In the genomic region with DNA sequence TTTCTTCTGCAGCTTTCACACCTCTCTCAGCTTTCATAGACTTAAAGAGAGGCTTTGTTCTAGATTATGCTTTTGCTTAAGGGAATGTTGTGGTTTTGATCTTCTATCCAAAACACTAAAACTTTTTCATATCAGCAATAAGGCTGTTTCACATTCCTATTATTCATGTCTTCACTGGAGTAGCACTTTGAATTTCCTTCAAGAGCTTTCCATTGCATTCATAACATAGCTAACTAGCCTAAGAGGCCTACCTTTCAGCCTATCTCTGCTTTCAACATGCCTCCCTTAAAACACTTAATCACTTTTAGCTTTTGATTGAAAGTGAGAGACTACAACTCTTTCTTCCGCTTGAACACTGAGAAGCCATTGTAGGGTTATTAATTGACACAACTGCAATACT, we compare ENCODE assay signal across 19 cellular contexts.
DNase-seq lines count a peak whose midpoint lies in the region; ATAC-seq and TF ChIP-seq lines count a peak whose summit lies in the region.
"Had no signal": no experiment of that assay in that cellular context is flagged by ENCODE, and none has a peak within 500 bp of the region (broad histone marks: within the 10 kb centered on the region; RNA-seq: fewer than 3 reads in every experiment).

No MANE protein-coding gene starts in this region.

- H3K9me3 ChIP-seq in left lung (peaks cover 0 to 4% of the 10 kb centered on the region in 2 donors), lung (ENCODE audit: control insufficient read depth in 2 of 2, insufficient read depth in 1 of 2, low read length in 1 of 2) (no peaks in the 10 kb centered on the region), upper lobe of right lung (no peaks in the 10 kb centered on the region)
- H3K9me3 ChIP-seq: A549; BLaER1 treated with 17β-estradiol and CSF1 and Interleukin-3, amounts not matched to agents 10 nM and 100 nM had no signal

- 74 to 79% methylated on average over 1 of the region's 1 CpG for WGBS in lung, 2 donors

- no peak overlapping the region for H3K4me3 ChIP-seq in left lung
- no peak overlapping the region for H3K4me3 ChIP-seq in lung
- H3K4me3 ChIP-seq in upper lobe of right lung = no peak overlapping the region
- H3K4me3 ChIP-seq: A549; BLaER1 treated with 17β-estradiol and CSF1 and Interleukin-3, amounts not matched to agents 10 nM and 100 nM had no signal

- TF ChIP-seq CTCF in left lung (IDR thresholded peaks at IDR 0.05) (no peak), lung (IDR thresholded peaks at IDR 0.05; ENCODE audit: control extremely low read depth, extremely low read depth) (no peak), upper lobe of right lung (IDR thresholded peaks at IDR 0.05) (no peak), type B pancreatic cell (conservative IDR thresholded peaks at IDR 0.05) (no peak), CD14-positive monocyte (IDR thresholded peaks at IDR 0.05) (no peak)

- no peak overlapping the region for H3K27ac Mint-ChIP-seq in type B pancreatic cell
- no peak overlapping the region for H3K27ac Mint-ChIP-seq in CD14-positive monocyte
- H3K27ac Mint-ChIP-seq: B cell; CD4-positive, alpha-beta memory T cell; CD4-positive, CD25-positive, alpha-beta regulatory T cell; CD8-positive, alpha-beta memory T cell had no signal

- H3K27ac ChIP-seq in left lung (peak overlapping the region in 1 of 2 donors; percentile 19), lung (ENCODE audit: low read depth in 1 of 2, low read length in 1 of 2) (no peak overlapping the region), upper lobe of right lung (no peak overlapping the region)
- H3K27ac ChIP-seq: 22Rv1; A549; BLaER1 treated with 17β-estradiol and CSF1 and Interleukin-3, amounts not matched to agents 10 nM and 100 nM; C4-2B had no signal

- H3K4me1 ChIP-seq in left lung = no peaks in the 10 kb centered on the region
- no peaks in the 10 kb centered on the region for H3K4me1 ChIP-seq in lung (ENCODE audit: control insufficient read depth in 2 of 2, insufficient read depth in 2 of 2, low read length in 2 of 2)
- no peaks in the 10 kb centered on the region for H3K4me1 ChIP-seq in upper lobe of right lung
- H3K4me1 ChIP-seq: A549; BLaER1 treated with 17β-estradiol and CSF1 and Interleukin-3, amounts not matched to agents 10 nM and 100 nM had no signal

- H3K27me3 ChIP-seq in left lung (no peaks in the 10 kb centered on the region), lung (ENCODE audit: control insufficient read depth, insufficient read depth) (no peaks in the 10 kb centered on the region), upper lobe of right lung (no peaks in the 10 kb centered on the region)
- H3K27me3 ChIP-seq: BLaER1 treated with 17β-estradiol and CSF1 and Interleukin-3, amounts not matched to agents 10 nM and 100 nM had no signal

- peak; percentile 93 for ATAC-seq in left lung
- peak; percentile 60 for ATAC-seq in lung (ENCODE audit: insufficient read depth, low FRiP score)
- peak; percentile 92 for ATAC-seq in upper lobe of right lung
- ATAC-seq: A549 had no signal

- H3K4me1 Mint-ChIP-seq in type B pancreatic cell (ENCODE audit: unreplicated experiment) (no peaks in the 10 kb centered on the region), CD14-positive monocyte (no peaks in the 10 kb centered on the region)
- H3K4me1 Mint-ChIP-seq: B cell; CD4-positive, alpha-beta memory T cell; CD4-positive, CD25-positive, alpha-beta regulatory T cell; CD8-positive, alpha-beta memory T cell had no signal

- H3K36me3 ChIP-seq in left lung = no peaks in the 10 kb centered on the region
- no peaks in the 10 kb centered on the region for H3K36me3 ChIP-seq in lung (ENCODE audit: control insufficient read depth in 2 of 2, insufficient read depth in 2 of 2, low read length in 2 of 2)
- no peaks in the 10 kb centered on the region for H3K36me3 ChIP-seq in upper lobe of right lung
- H3K36me3 ChIP-seq: BLaER1 treated with 17β-estradiol and CSF1 and Interleukin-3, amounts not matched to agents 10 nM and 100 nM had no signal

- H3K9me3 Mint-ChIP-seq in type B pancreatic cell = no peaks in the 10 kb centered on the region
- peaks cover 0 to 15% (median 3%) of the 10 kb centered on the region in 7 donors for H3K9me3 Mint-ChIP-seq in CD14-positive monocyte

- H3K36me3 Mint-ChIP-seq in type B pancreatic cell (no peaks in the 10 kb centered on the region), CD14-positive monocyte (no peaks in the 10 kb centered on the region)
- H3K36me3 Mint-ChIP-seq: CD4-positive, alpha-beta memory T cell; CD4-positive, CD25-positive, alpha-beta regulatory T cell; CD8-positive, alpha-beta memory T cell had no signal

- peak; percentile 6 for DNase-seq in astrocyte of the hippocampus (ENCODE audit: low read depth, low spot score)
- no peak for DNase-seq in left lung
- no peak for DNase-seq in lung (ENCODE audit: low spot score)
- DNase-seq in upper lobe of right lung = no peak
- DNase-seq in type B pancreatic cell (ENCODE audit: extremely low spot score, unreplicated experiment) = no peak
- no peak for DNase-seq in CD14-positive monocyte (ENCODE audit: low spot score)
- DNase-seq in SKM-1 (lab: John Stamatoyannopoulos, UW; ENCODE audit: unreplicated experiment) = no peak
- DNase-seq: AML-193; CD4-positive, alpha-beta memory T cell; CD4-positive, CD25-positive, alpha-beta regulatory T cell; CD8-positive, alpha-beta memory T cell; COR-L47; DMS79 treated with DMSO at 0.1 percent for 48 hours; GF-D8 had no signal

- no peaks in the 10 kb centered on the region for H3K27me3 Mint-ChIP-seq in type B pancreatic cell
- no peaks in the 10 kb centered on the region for H3K27me3 Mint-ChIP-seq in CD14-positive monocyte (ENCODE audit: low read depth in 3 of 3)
- H3K27me3 Mint-ChIP-seq: B cell; CD4-positive, alpha-beta memory T cell; CD4-positive, CD25-positive, alpha-beta regulatory T cell; CD8-positive, alpha-beta memory T cell had no signal

- intact Hi-C loops in left lung (cut with DNase I) = no loop called here
- intact Hi-C loops in upper lobe of right lung (cut with DNase I) = no loop called here
- intact Hi-C loops in CD14-positive monocyte (cut with micrococcal nuclease) = no loop called here

- H3K4me3 Mint-ChIP-seq in type B pancreatic cell = no peak overlapping the region
- no peak overlapping the region for H3K4me3 Mint-ChIP-seq in CD14-positive monocyte
- H3K4me3 Mint-ChIP-seq: B cell; CD4-positive, alpha-beta memory T cell; CD4-positive, CD25-positive, alpha-beta regulatory T cell; CD8-positive, alpha-beta memory T cell had no signal
